ENCODE assay signal across 8 cellular contexts in the genomic region with DNA sequence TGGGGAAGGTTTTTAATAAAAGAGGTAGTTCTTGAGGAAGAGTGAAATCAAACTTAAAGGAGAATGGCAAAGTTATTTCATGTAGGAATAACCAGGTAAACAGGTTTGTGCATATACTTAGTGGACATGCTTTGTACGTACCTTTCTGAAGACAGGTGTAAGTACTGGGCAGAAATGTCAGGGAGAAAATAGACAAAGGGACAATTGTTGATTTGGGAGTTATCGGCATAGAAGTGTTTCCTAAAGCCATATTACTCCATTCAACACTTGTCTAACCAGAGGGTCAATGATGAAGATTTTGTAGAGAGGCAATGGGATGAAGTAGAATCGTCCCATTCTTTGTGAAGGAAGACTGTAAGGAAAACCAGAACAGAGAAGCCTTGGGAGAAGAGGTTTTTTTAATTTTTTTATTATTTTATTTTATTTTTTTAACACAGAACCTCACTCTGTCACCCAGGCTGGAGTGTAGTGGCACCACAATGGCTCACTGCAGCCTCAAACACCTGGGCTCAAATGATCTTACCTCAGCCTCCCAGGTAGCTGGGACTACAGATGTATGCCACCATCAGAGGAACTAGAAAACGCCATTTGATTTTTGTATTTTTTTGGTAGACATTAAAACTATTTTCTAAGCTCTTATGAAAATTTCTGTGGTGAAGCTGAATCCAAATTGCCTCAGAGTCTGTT.
"Had no signal": no experiment of that assay in that cellular context is flagged by ENCODE, and none has a peak within 500 bp of the region (broad histone marks: within the 10 kb centered on the region; RNA-seq: fewer than 3 reads in every experiment).

No MANE protein-coding gene starts in this region.

- H3K4me3 ChIP-seq: coronary artery, right atrium auricular region, tibial artery had no signal

- H3K36me3 ChIP-seq: right atrium auricular region, tibial artery had no signal

- H3K27me3 ChIP-seq: right atrium auricular region, tibial artery had no signal

- H3K27ac ChIP-seq: coronary artery, right atrium auricular region, tibial artery had no signal

- H3K9me3 ChIP-seq: tibial artery had no signal

- H3K4me3 Mint-ChIP-seq: activated T-cell treated with anti-CD3 and anti-CD28 coated beads, Interleukin-2, amount 50 U/mL, for 72 hours; T-helper 2 cell treated with Interferon-gamma antibody and Interleukin-4, amounts not matched to agents 5 μg/mL and 100 μg/mL, for 36 hours had no signal

- DNase-seq: activated CD4-positive, alpha-beta T cell treated with anti-CD3 and anti-CD28 coated beads, Interleukin-2, amount 50 U/mL, for 4 hours; activated gamma-delta T cell treated with Interleukin-2 at 50 U/mL for 16 hours; activated T-cell treated with anti-CD3 and anti-CD28 coated beads, Interleukin-2, amount 50 U/mL, for 72 hours; effector CD4-positive, alpha-beta T cell; tibial artery had no signal

- H3K27ac Mint-ChIP-seq: T-helper 2 cell treated with Interferon-gamma antibody and Interleukin-4, amounts not matched to agents 5 μg/mL and 100 μg/mL, for 36 hours had no signal

- H3K9me3 Mint-ChIP-seq: T-helper 2 cell treated with Interferon-gamma antibody and Interleukin-4, amounts not matched to agents 5 μg/mL and 100 μg/mL, for 36 hours had no signal
